ENCODE assay signal across 8 cellular contexts in the genomic region with DNA sequence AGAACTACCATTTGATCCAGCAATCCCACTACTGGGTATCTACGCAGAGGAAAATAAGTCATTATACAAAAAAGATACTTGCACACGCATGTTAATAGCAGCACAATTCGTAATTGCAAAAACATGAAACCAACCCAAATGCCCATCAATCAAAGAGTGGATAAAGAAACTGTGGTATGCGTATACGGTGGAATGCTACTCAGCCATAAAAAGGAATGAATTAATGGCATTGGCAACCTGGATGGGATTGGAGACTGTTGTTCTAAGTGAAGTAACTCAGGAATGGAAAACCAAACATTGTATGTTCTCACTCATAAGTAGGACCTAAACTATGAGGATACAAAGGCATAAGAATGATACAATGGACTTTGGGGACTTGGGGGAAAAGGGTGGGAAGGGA. TPM values are rescaled to one million over a fixed set of nuclear protein-coding genes. Genes with fewer than 3 reads are reported as not detected.
DNase-seq lines count a peak whose midpoint lies in the region; ATAC-seq and TF ChIP-seq lines count a peak whose summit lies in the region.
"Not testable (repeated sequence)": the region's sequence is repeated elsewhere in the genome, so short reads cannot be mapped to it uniquely, and the experiment has no call there.

No MANE protein-coding gene starts in this region.

- not testable (repeated sequence) for H3K27ac ChIP-seq in CD4-positive, alpha-beta memory T cell (ENCODE audit: low read depth, low read length); neural progenitor cell
- H3K27ac ChIP-seq in PC-9 (peak overlapping the region; percentile 90), lower lobe of right lung (peak overlapping the region; percentile 98), transverse colon (peak overlapping the region in 3 of 4 donors; percentile 97 to 99 (median 98))

- 93% methylated on average over 5 of the region's 5 CpGs for WGBS in transverse colon (ENCODE audit: low coverage in 1 of 2), 2 donors

- not testable (repeated sequence) for DNase-seq in CD4-positive, alpha-beta memory T cell; PC-9; activated CD4-positive, alpha-beta memory T cell treated with anti-CD3 and anti-CD28 coated beads for 36 hours; activated naive CD4-positive, alpha-beta T cell treated with anti-CD3 and anti-CD28 coated beads, Interleukin-2, amount 10 ng/mL, durations not matched to agents 7 days and 5 days; chondrocyte (ENCODE audit: low spot score); lower lobe of right lung; neural progenitor cell (ENCODE audit: low spot score); transverse colon

- peak overlapping the region; percentile 20 to 93 (median 90) for H3K4me3 Mint-ChIP-seq in CD4-positive, alpha-beta memory T cell
- peak overlapping the region; percentile 33 for H3K4me3 Mint-ChIP-seq in activated CD4-positive, alpha-beta memory T cell treated with anti-CD3 and anti-CD28 coated beads for 36 hours
- H3K4me3 Mint-ChIP-seq in activated naive CD4-positive, alpha-beta T cell treated with anti-CD3 and anti-CD28 coated beads, Interleukin-2, amount 10 ng/mL, durations not matched to agents 7 days and 5 days = peak overlapping the region; percentile 77
- H3K4me3 Mint-ChIP-seq in chondrocyte (ENCODE audit: unreplicated experiment) (peak overlapping the region; percentile 85), neural progenitor cell (peak overlapping the region; percentile 87)

- not testable (repeated sequence) for H3K9ac ChIP-seq in neural progenitor cell

- not testable (repeated sequence) for H3K9me2 ChIP-seq in PC-9 (ENCODE audit: insufficient read depth)

- BruUV-seq in PC-9 (replicated peaks; lab: Mats Ljungman, UMichigan) = not testable (repeated sequence)

- H3K79me2 ChIP-seq in PC-9 (ENCODE audit: low read depth) = peaks cover 24% of the 10 kb centered on the region
- H3K79me2 ChIP-seq in neural progenitor cell (ENCODE audit: low read depth) = not testable (repeated sequence)

- H3K27ac Mint-ChIP-seq in CD4-positive, alpha-beta memory T cell = peak overlapping the region in 5 of 7 donors; percentile 15 to 89 (median 48)
- H3K27ac Mint-ChIP-seq in activated CD4-positive, alpha-beta memory T cell treated with anti-CD3 and anti-CD28 coated beads for 36 hours; activated naive CD4-positive, alpha-beta T cell treated with anti-CD3 and anti-CD28 coated beads, Interleukin-2, amount 10 ng/mL, durations not matched to agents 7 days and 5 days; neural progenitor cell: not testable (repeated sequence)
- peak overlapping the region; percentile 97 for H3K27ac Mint-ChIP-seq in chondrocyte (ENCODE audit: unreplicated experiment)

- H3K9me3 Mint-ChIP-seq in CD4-positive, alpha-beta memory T cell; activated CD4-positive, alpha-beta memory T cell treated with anti-CD3 and anti-CD28 coated beads for 36 hours; activated naive CD4-positive, alpha-beta T cell treated with anti-CD3 and anti-CD28 coated beads, Interleukin-2, amount 10 ng/mL, durations not matched to agents 7 days and 5 days; chondrocyte (ENCODE audit: low read depth); neural progenitor cell: not testable (repeated sequence)

- not testable (repeated sequence) for H3K27me3 ChIP-seq in CD4-positive, alpha-beta memory T cell (ENCODE audit: insufficient read depth, low read length); PC-9 (ENCODE audit: insufficient read depth, low read depth); lower lobe of right lung (ENCODE audit: low read depth); transverse colon
- H3K27me3 ChIP-seq in neural progenitor cell = peaks cover 36% of the 10 kb centered on the region

- H3K4me1 ChIP-seq in CD4-positive, alpha-beta memory T cell (ENCODE audit: insufficient read depth, low read length) = peaks cover 11% of the 10 kb centered on the region
- H3K4me1 ChIP-seq in PC-9 (replicated peaks; ENCODE audit: insufficient read depth) (peaks cover 29% of the 10 kb centered on the region), lower lobe of right lung (peaks cover 27% of the 10 kb centered on the region), neural progenitor cell (peaks cover 19% of the 10 kb centered on the region), transverse colon (peaks cover 4 to 30% (median 20%) of the 10 kb centered on the region in 4 donors)

- not testable (repeated sequence) for H3K9me3 ChIP-seq in CD4-positive, alpha-beta memory T cell (ENCODE audit: control insufficient read depth in 1 of 2, low read length in 2 of 2); PC-9 (ENCODE audit: insufficient read depth, low read depth); lower lobe of right lung; neural progenitor cell (ENCODE audit: low read depth); transverse colon

- not testable (repeated sequence) for TF ChIP-seq EP300 in transverse colon (IDR thresholded peaks at IDR 0.05; ENCODE audit: low read depth)

- not testable (repeated sequence) for ATAC-seq in lower lobe of right lung

- H3F3A ChIP-seq in PC-9 (ENCODE audit: insufficient read depth, low read depth) = peaks cover 34% of the 10 kb centered on the region
- peaks cover 29% of the 10 kb centered on the region for H3F3A ChIP-seq in neural progenitor cell (ENCODE audit: low read depth)

- H3K27me3 Mint-ChIP-seq in CD4-positive, alpha-beta memory T cell; activated CD4-positive, alpha-beta memory T cell treated with anti-CD3 and anti-CD28 coated beads for 36 hours; chondrocyte (ENCODE audit: low read depth): not testable (repeated sequence)
- H3K27me3 Mint-ChIP-seq in activated naive CD4-positive, alpha-beta T cell treated with anti-CD3 and anti-CD28 coated beads, Interleukin-2, amount 10 ng/mL, durations not matched to agents 7 days and 5 days = peaks cover 52% of the 10 kb centered on the region
- H3K27me3 Mint-ChIP-seq in neural progenitor cell (ENCODE audit: insufficient read depth, low read depth) = peaks cover 16% of the 10 kb centered on the region

- not testable (repeated sequence) for H4K20me1 ChIP-seq in PC-9 (ENCODE audit: insufficient read depth); neural progenitor cell (ENCODE audit: low read depth)

- TF ChIP-seq CTCF in PC-9 (conservative IDR thresholded peaks at IDR 0.05); chondrocyte (IDR thresholded peaks at IDR 0.05); lower lobe of right lung (IDR thresholded peaks at IDR 0.05); neural progenitor cell (IDR thresholded peaks at IDR 0.05); transverse colon (IDR thresholded peaks at IDR 0.05): not testable (repeated sequence)

- in situ Hi-C loops in transverse colon (cut with MboI; ENCODE audit: low pct_ligation_motif_present in 1 of 4, low pct_unique_long_range_greater_than_20kb in 1 of 4, low sequenced_read_pairs in 3 of 4) = not testable (repeated sequence)

- POLR2A ChIA-PET in CD4-positive, alpha-beta memory T cell (lab: Charles Lee; ENCODE audit: partially characterized antibody) = interaction anchor here (0.7 to 1.6 kb wide), 3 partner anchors 17 to 36 kb away, joined by 3 to 27 read pairs (median 4); no protein-coding TSS in a partner anchor
- POLR2A ChIA-PET in PC-9 (lab: Charles Lee; ENCODE audit: unreplicated experiment) = interaction anchor here (0.6 kb wide), 1 partner anchor 13 kb away, joined by 3 read pairs; no protein-coding TSS in a partner anchor
- POLR2A ChIA-PET in activated CD4-positive, alpha-beta memory T cell treated with anti-CD3 and anti-CD28 coated beads for 36 hours (lab: Charles Lee) = interaction anchor here (1.6 kb wide), 1 partner anchor 17 kb away, joined by 11 read pairs; no protein-coding TSS in a partner anchor

- CTCF ChIA-PET in CD4-positive, alpha-beta memory T cell (lab: Charles Lee; ENCODE audit: partially characterized antibody) = interaction anchor here (0.9 kb wide), 1 partner anchor 14 kb away, joined by 3 read pairs; no protein-coding TSS in a partner anchor
- CTCF ChIA-PET in PC-9 (lab: Charles Lee); activated CD4-positive, alpha-beta memory T cell treated with anti-CD3 and anti-CD28 coated beads for 36 hours (lab: Charles Lee): not testable (repeated sequence)
- CTCF ChIA-PET in activated naive CD4-positive, alpha-beta T cell treated with anti-CD3 and anti-CD28 coated beads, Interleukin-2, amount 10 ng/mL, durations not matched to agents 7 days and 5 days (lab: Charles Lee) = interaction anchor here (0.6 to 1.1 kb wide), 3 partner anchors 15 to 237 kb away, joined by 3 to 4 read pairs (median 4); no protein-coding TSS in a partner anchor

- not testable (repeated sequence) for H3K4me3 ChIP-seq in CD4-positive, alpha-beta memory T cell (ENCODE audit: low read length in 2 of 2); PC-9; lower lobe of right lung; neural progenitor cell; transverse colon

- H3K36me3 Mint-ChIP-seq in CD4-positive, alpha-beta memory T cell; activated CD4-positive, alpha-beta memory T cell treated with anti-CD3 and anti-CD28 coated beads for 36 hours; activated naive CD4-positive, alpha-beta T cell treated with anti-CD3 and anti-CD28 coated beads, Interleukin-2, amount 10 ng/mL, durations not matched to agents 7 days and 5 days; chondrocyte (ENCODE audit: low read depth); neural progenitor cell: not testable (repeated sequence)

- H3K36me3 ChIP-seq in CD4-positive, alpha-beta memory T cell (ENCODE audit: insufficient read depth, low read length); PC-9 (ENCODE audit: low read depth); lower lobe of right lung; neural progenitor cell; transverse colon: not testable (repeated sequence)

- H3K4me2 ChIP-seq in PC-9 = peak overlapping the region; percentile 82
- H3K4me2 ChIP-seq in neural progenitor cell = not testable (repeated sequence)

- TF ChIP-seq POLR2A in transverse colon (IDR thresholded peaks at IDR 0.05) = not testable (repeated sequence)

- H3K4me1 Mint-ChIP-seq in CD4-positive, alpha-beta memory T cell = peaks cover 21 to 35% (median 24%) of the 10 kb centered on the region in 4 donors
- peaks cover 39% of the 10 kb centered on the region for H3K4me1 Mint-ChIP-seq in activated CD4-positive, alpha-beta memory T cell treated with anti-CD3 and anti-CD28 coated beads for 36 hours (ENCODE audit: low read depth)
- peaks cover 21% of the 10 kb centered on the region for H3K4me1 Mint-ChIP-seq in activated naive CD4-positive, alpha-beta T cell treated with anti-CD3 and anti-CD28 coated beads, Interleukin-2, amount 10 ng/mL, durations not matched to agents 7 days and 5 days
- H3K4me1 Mint-ChIP-seq in chondrocyte (ENCODE audit: low read depth) = peaks cover 39% of the 10 kb centered on the region
- peaks cover 42% of the 10 kb centered on the region for H3K4me1 Mint-ChIP-seq in neural progenitor cell

- intact Hi-C loops in CD4-positive, alpha-beta memory T cell (cut with micrococcal nuclease); PC-9 (cut with micrococcal nuclease; ENCODE audit: unreplicated experiment); activated CD4-positive, alpha-beta memory T cell treated with anti-CD3 and anti-CD28 coated beads for 36 hours (cut with micrococcal nuclease); lower lobe of right lung (cut with DNase I); transverse colon (cut with DNase I; ENCODE audit: low total_unique reads): not testable (repeated sequence)

- H2AFZ ChIP-seq in PC-9; neural progenitor cell (replicated peaks): not testable (repeated sequence)

RNA-seq across cellular contexts. Expression of gene SERPINB6, which starts 1.3 kb away (rescaled TPM):
- 10 to 100 TPM; 41.2 to 41.9 TPM for total RNA-seq in CD4-positive, alpha-beta memory T cell
- polyA plus RNA-seq in CD4-positive, alpha-beta memory T cell = 10 to 100 TPM; 47.1 to 58.0 TPM
- total RNA-seq in PC-9 (2021) (169 and 187 TPM in 2 replicates), chondrocyte (74.0 to 98.0 TPM (median 97.3 TPM) in 3 replicates), lower lobe of right lung (160 TPM), neural progenitor cell (ENCODE audit: low replicate concordance) (13.3 and 17.4 TPM in 2 replicates), transverse colon (100 to 1,000 TPM; 134 to 276 (median 170) TPM)
- total RNA-seq in activated CD4-positive, alpha-beta memory T cell treated with anti-CD3 and anti-CD28 coated beads for 36 hours = 10 to 100 TPM; 59.0 to 64.7 TPM

RNA-seq across cellular contexts. Expression of gene NQO2, which starts 27.0 kb away (rescaled TPM):
- 10 to 100 TPM; 34.2 to 36.6 TPM for total RNA-seq in CD4-positive, alpha-beta memory T cell
- 10 to 100 TPM; 49.1 to 53.1 TPM for polyA plus RNA-seq in CD4-positive, alpha-beta memory T cell
- total RNA-seq in PC-9 (2021) (79.4 and 82.9 TPM in 2 replicates), chondrocyte (34.4 to 40.7 TPM (median 35.1 TPM) in 3 replicates), lower lobe of right lung (22.4 TPM), neural progenitor cell (ENCODE audit: low replicate concordance) (17.2 and 19.5 TPM in 2 replicates), transverse colon (1 to 10 TPM in 3 of 4 donors, under 1 TPM in 1; 1.00 to 9.7 (median 7.2) TPM)
- 10 to 100 TPM; 36.1 to 38.9 TPM for total RNA-seq in activated CD4-positive, alpha-beta memory T cell treated with anti-CD3 and anti-CD28 coated beads for 36 hours

Comparison
In these comparisons a context has a peak if more than half of its experiments do, and no peak if none do; other contexts are left out.
1. H3K4me3 Mint-ChIP-seq: peak in every context shown above with its lines; median percentile 90 in CD4-positive, alpha-beta memory T cell; 87 in neural progenitor cell; 85 in chondrocyte; 77 in activated naive CD4-positive, alpha-beta T cell treated with anti-CD3 and anti-CD28 coated beads, Interleukin-2, amount 10 ng/mL, durations not matched to agents 7 days and 5 days; 33 in activated CD4-positive, alpha-beta memory T cell treated with anti-CD3 and anti-CD28 coated beads for 36 hours.